ENCODE assay signal across 25 cellular contexts in genomic region chr11:112369374-112369773, GRCh38.
"Had no signal": no experiment of that assay in that cellular context is flagged by ENCODE, and none has a peak within 500 bp of the region (broad histone marks: within the 10 kb centered on the region; RNA-seq: fewer than 3 reads in every experiment).

No MANE protein-coding gene starts in this region.

- ATAC-seq: HepG2 had no signal

- DNase-seq: IMR-90, Karpas-422, KG1, MG63, NCI-H1092, NCI-H1105 treated with DMSO at 0.1 percent for 48 hours, NCI-H1417 treated with DMSO at 0.1 percent for 48 hours, NCI-H146, NCI-H1694 treated with DMSO at 0.1 percent for 48 hours, NCI-H2029, NCI-H2081 treated with DMSO at 0.1 percent for 48 hours, NCI-H2171, NCI-H226, NCI-H446, NCI-H510A, NCI-H524 treated with DMSO at 0.1 percent for 48 hours, NCI-H69, NCI-H774, Right ventricle myocardium superior, RPMI8226, SIG-M5, SK-N-SH had no signal

- H3K4me3 ChIP-seq: MG63, SJSA1 had no signal

- FAIRE-seq: HepG2, RCC 7860 had no signal

- H3K36me3 ChIP-seq: MG63, SJSA1 had no signal

- H3K9me3 ChIP-seq: MG63, SJSA1, SK-N-SH had no signal
